ENCODE assay signal across 16 cellular contexts in the genomic region with DNA sequence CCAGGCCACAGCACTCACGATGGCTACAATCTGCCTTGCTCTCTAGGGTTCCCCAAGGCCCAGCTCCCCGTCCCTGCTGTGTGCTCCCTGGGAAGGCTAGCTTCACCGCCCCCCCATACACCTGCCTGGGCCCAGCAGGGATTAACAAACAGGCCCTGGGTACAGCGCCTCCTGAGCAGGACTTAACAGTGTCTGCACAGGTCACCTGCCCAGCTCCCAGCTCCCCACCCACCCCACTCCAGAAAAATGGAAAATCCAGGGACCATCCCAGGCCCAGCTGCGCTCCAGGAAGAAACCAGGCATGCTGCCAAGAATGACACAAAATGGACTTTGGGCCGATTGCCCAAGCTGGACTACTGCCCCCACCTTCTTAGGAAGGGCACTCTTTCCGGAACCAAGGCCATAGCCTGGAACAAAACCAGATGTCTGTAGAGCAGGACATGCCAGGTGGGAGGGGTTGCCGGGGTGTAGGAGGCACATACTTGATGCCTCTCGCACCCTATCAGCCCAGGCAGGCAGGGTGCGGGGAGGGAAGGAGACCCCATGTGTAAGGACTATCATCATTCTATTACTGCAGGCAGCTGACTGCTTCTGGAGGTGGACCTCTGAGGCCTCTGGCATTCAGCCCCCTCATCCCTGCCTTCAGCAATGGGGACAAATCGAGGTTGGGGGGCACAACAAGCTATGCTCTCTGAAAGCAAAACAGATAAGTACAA.
DNase-seq lines count a peak whose midpoint lies in the region; ATAC-seq and TF ChIP-seq lines count a peak whose summit lies in the region.
"Had no signal": no experiment of that assay in that cellular context is flagged by ENCODE, and none has a peak within 500 bp of the region (broad histone marks: within the 10 kb centered on the region; RNA-seq: fewer than 3 reads in every experiment).

No MANE protein-coding gene starts in this region.

- DNase-seq in GM23248 = peak; percentile 17
- DNase-seq in RKO (ENCODE audit: low spot score) = peak; percentile 21
- peak; percentile 85 for DNase-seq in glomerular visceral epithelial cell (ENCODE audit: extremely low spot score)
- DNase-seq in gastrocnemius medialis = no peak
- DNase-seq in immature natural killer cell = no peak
- DNase-seq in suprapubic skin (ENCODE audit: low spot score in 2 of 2) = no peak
- no peak for DNase-seq in germinal center (ENCODE audit: low spot score)
- DNase-seq: activated CD4-positive, alpha-beta T cell treated with anti-CD3 and anti-CD28 coated beads, Interleukin-2, amount 10 ng/mL, durations not matched to agents 24 days and 14 days; activated T-cell treated with anti-CD3 and anti-CD28 coated beads, Interleukin-2, amount 50 U/mL, for 48 hours; CD4-positive, alpha-beta T cell; esophagus squamous epithelium; NCI-H1092 treated with DMSO at 0.1 percent for 48 hours; NCI-H510A treated with DMSO at 0.1 percent for 48 hours; RPMI8226; stimulated activated CD4-positive, alpha-beta T cell treated with anti-CD3 and anti-CD28 coated beads, Interleukin-4, amount 100 ng/mL, for 1 hour; T-helper 17 cell had no signal

- no peaks in the 10 kb centered on the region for H3F3A ChIP-seq in GM23248 (ENCODE audit: insufficient read depth)

- no peaks in the 10 kb centered on the region for H3K27me3 ChIP-seq in GM23248 (replicated peaks; ENCODE audit: insufficient read depth)
- H3K27me3 ChIP-seq in gastrocnemius medialis = no peaks in the 10 kb centered on the region
- no peaks in the 10 kb centered on the region for H3K27me3 ChIP-seq in suprapubic skin
- H3K27me3 ChIP-seq: esophagus squamous epithelium had no signal

- 78 to 81% methylated on average over 11 of the region's 11 CpGs for WGBS in GM23248 (ENCODE audit: low coverage in 1 of 2, low lambda C conversion rate in 2 of 2, missing lambda C conversion rate in 2 of 2), 2 experiments
- 86% methylated on average over 9 of the region's 11 CpGs for WGBS in suprapubic skin

- no peak overlapping the region for H3K9ac ChIP-seq in GM23248

- peaks cover 0 to 8% (median 3%) of the 10 kb centered on the region in 3 donors for H3K27me3 Mint-ChIP-seq in immature natural killer cell (ENCODE audit: low read depth in 3 of 3)

- no peak overlapping the region for H3K4me2 ChIP-seq in GM23248 (ENCODE audit: unreplicated experiment)

- in situ Hi-C loops in GM23248 (cut with MboI) (no loop called here), gastrocnemius medialis (cut with MboI; ENCODE audit: low sequenced_read_pairs in 4 of 4) (no loop called here)

- peak; percentile 17 to 49 for ATAC-seq in gastrocnemius medialis
- ATAC-seq: T-helper 17 cell had no signal

- TF ChIP-seq CTCF in gastrocnemius medialis (IDR thresholded peaks at IDR 0.05 in 4 of 5, conservative IDR thresholded peaks at IDR 0.05 in 1 of 5) (no peak), suprapubic skin (IDR thresholded peaks at IDR 0.05) (no peak)

- H3K4me3 ChIP-seq in GM23248 (no peak overlapping the region), gastrocnemius medialis (no peak overlapping the region), suprapubic skin (no peak overlapping the region)
- H3K4me3 ChIP-seq: esophagus squamous epithelium had no signal

- peaks cover 21 to 26% of the 10 kb centered on the region in 2 donors for H3K4me1 Mint-ChIP-seq in immature natural killer cell

- no peaks in the 10 kb centered on the region for H3K9me3 Mint-ChIP-seq in immature natural killer cell
- H3K9me3 Mint-ChIP-seq: activated CD4-positive, alpha-beta T cell treated with anti-CD3 and anti-CD28 coated beads, Interleukin-2, amount 10 ng/mL, durations not matched to agents 24 days and 14 days; CD4-positive, alpha-beta T cell had no signal

- no peaks in the 10 kb centered on the region for H3K9me2 ChIP-seq in GM23248 (ENCODE audit: insufficient read depth)

- H3K4me1 ChIP-seq in GM23248 (ENCODE audit: insufficient read depth) (0 out of 2 replicates have a peak, but pooled peaks cover 4% of the 10 kb centered on the region), gastrocnemius medialis (peaks cover 0 to 15% of the 10 kb centered on the region in 2 donors), suprapubic skin (peaks cover 33% of the 10 kb centered on the region)

- TF ChIP-seq EP300 in suprapubic skin (IDR thresholded peaks at IDR 0.05) = no peak

- intact Hi-C loops in gastrocnemius medialis (cut with DNase I; ENCODE audit: low total_unique reads) = no loop called here

- no peak overlapping the region for H2AFZ ChIP-seq in GM23248

- no peak for TF ChIP-seq POLR2A in gastrocnemius medialis (IDR thresholded peaks at IDR 0.05)
- TF ChIP-seq POLR2A in suprapubic skin (IDR thresholded peaks at IDR 0.05) = no peak

- H3K36me3 Mint-ChIP-seq in immature natural killer cell = no peaks in the 10 kb centered on the region

- H3K27ac Mint-ChIP-seq in immature natural killer cell = no peak overlapping the region
- H3K27ac Mint-ChIP-seq: activated CD4-positive, alpha-beta T cell treated with anti-CD3 and anti-CD28 coated beads, Interleukin-2, amount 10 ng/mL, durations not matched to agents 24 days and 14 days; CD4-positive, alpha-beta T cell; T-helper 17 cell had no signal

- no peak overlapping the region for H3K4me3 Mint-ChIP-seq in immature natural killer cell
- H3K4me3 Mint-ChIP-seq: activated CD4-positive, alpha-beta T cell treated with anti-CD3 and anti-CD28 coated beads, Interleukin-2, amount 10 ng/mL, durations not matched to agents 24 days and 14 days; CD4-positive, alpha-beta T cell; T-helper 17 cell had no signal

- H3K27ac ChIP-seq in GM23248 = no peak overlapping the region
- no peak overlapping the region for H3K27ac ChIP-seq in gastrocnemius medialis
- H3K27ac ChIP-seq in suprapubic skin = no peak overlapping the region
- H3K27ac ChIP-seq: esophagus squamous epithelium had no signal

- no peaks in the 10 kb centered on the region for H3K79me2 ChIP-seq in GM23248 (ENCODE audit: insufficient read depth)

- H4K20me1 ChIP-seq in GM23248 (ENCODE audit: insufficient read depth) = no peaks in the 10 kb centered on the region

- H3K9me3 ChIP-seq in GM23248 (ENCODE audit: low read depth) (no peaks in the 10 kb centered on the region), gastrocnemius medialis (no peaks in the 10 kb centered on the region), suprapubic skin (no peaks in the 10 kb centered on the region)
- H3K9me3 ChIP-seq: esophagus squamous epithelium had no signal

- no peaks in the 10 kb centered on the region for H3K36me3 ChIP-seq in GM23248 (ENCODE audit: low read depth)
- H3K36me3 ChIP-seq in gastrocnemius medialis = no peaks in the 10 kb centered on the region
- no peaks in the 10 kb centered on the region for H3K36me3 ChIP-seq in suprapubic skin
- H3K36me3 ChIP-seq: esophagus squamous epithelium had no signal

Comparison
In these comparisons a context has a peak if more than half of its experiments do, and no peak if none do; other contexts are left out.
1. DNase-seq: peak in GM23248 (single experiment), RKO (single experiment) and glomerular visceral epithelial cell (single experiment); none in gastrocnemius medialis (0 of 2), immature natural killer cell (0 of 3), suprapubic skin (0 of 2) and germinal center (single experiment).